8 cellular contexts compared by ENCODE assay signal in genomic region chr5:159263569-159263905, GRCh38. TPM values are rescaled to one million over a fixed set of nuclear protein-coding genes. Genes with fewer than 3 reads are reported as not detected.
DNase-seq lines count a peak whose midpoint lies in the region; ATAC-seq and TF ChIP-seq lines count a peak whose summit lies in the region.

No MANE protein-coding gene starts in this region.

- H3K9me3 ChIP-seq in iPS-18c (ENCODE audit: control insufficient read depth, insufficient read depth, low read length): no peaks in the 10 kb centered on the region
- no peaks in the 10 kb centered on the region for H3K9me3 ChIP-seq in stomach smooth muscle (ENCODE audit: control insufficient read depth in 2 of 2, low read length in 2 of 2)

- H3K36me3 ChIP-seq in stomach smooth muscle (ENCODE audit: control insufficient read depth in 2 of 2, insufficient read depth in 2 of 2, low read length in 2 of 2): no peaks in the 10 kb centered on the region

- peak overlapping the region; percentile 90 for H3K27ac ChIP-seq in stomach smooth muscle (ENCODE audit: low read length)

- in situ Hi-C loops in GM13976 (cut with MboI; ENCODE audit: low sequenced_read_pairs, unreplicated experiment): no loop called here

- H3K4me3 Mint-ChIP-seq in activated naive CD8-positive, alpha-beta T cell: peak overlapping the region; percentile 99

- H3K27me3 ChIP-seq in stomach smooth muscle (ENCODE audit: control insufficient read depth in 1 of 2, insufficient read depth in 2 of 2, low read length in 2 of 2): no peaks in the 10 kb centered on the region

- DNase-seq in NCI-H146 (lab: John Stamatoyannopoulos, UW) (peak; percentile 23), NCI-H146 treated with DMSO at 0.1 percent for 48 hours (lab: John Stamatoyannopoulos, UW; ENCODE audit: unreplicated experiment) (no peak), mucosa of gallbladder (ENCODE audit: low spot score) (no peak), GM13976 (ENCODE audit: low spot score) (no peak)

- H3K9ac ChIP-seq in stomach smooth muscle (ENCODE audit: low read length in 2 of 2): peak overlapping the region; percentile 80 to 98

- no peaks in the 10 kb centered on the region for H3K9me3 Mint-ChIP-seq in activated naive CD8-positive, alpha-beta T cell (ENCODE audit: low read depth)

- peak; percentile 12 for ATAC-seq in HG03064 (IDR thresholded peaks at IDR 0.05; ENCODE audit: low read depth, unreplicated experiment)

- no peak for TF ChIP-seq CTCF in GM13976 (IDR thresholded peaks at IDR 0.05; ENCODE audit: borderline replicate concordance, control extremely low read depth, extremely low read depth, insufficient read depth, missing control alignments)

- no peaks in the 10 kb centered on the region for H3K27me3 Mint-ChIP-seq in activated naive CD8-positive, alpha-beta T cell

- H3K27ac Mint-ChIP-seq in activated naive CD8-positive, alpha-beta T cell: peak overlapping the region; percentile 99

- peaks cover 12% of the 10 kb centered on the region for H3K4me1 ChIP-seq in stomach smooth muscle (ENCODE audit: control insufficient read depth, insufficient read depth, low read length)

- H3K36me3 Mint-ChIP-seq in activated naive CD8-positive, alpha-beta T cell: peaks cover 14% of the 10 kb centered on the region

- H3K4me3 ChIP-seq in iPS-18c (ENCODE audit: insufficient read depth, low read depth, low read length) (peak overlapping the region; percentile 96), stomach smooth muscle (ENCODE audit: low read length in 2 of 2) (peak overlapping the region; percentile 89 to 99)

- H3K4me1 Mint-ChIP-seq in activated naive CD8-positive, alpha-beta T cell (ENCODE audit: low read depth): peaks cover 53% of the 10 kb centered on the region

RNA-seq across cellular contexts. Expression of gene UBLCP1, which starts 0.4 kb away (rescaled TPM):
- total RNA-seq in mucosa of gallbladder: 18.7 TPM

RNA-seq across cellular contexts. Expression of gene RNF145, which starts 54.2 kb away (rescaled TPM):
- 74.8 TPM for total RNA-seq in mucosa of gallbladder
